ENCODE assay signal across 18 cellular contexts in genomic region chr13:21018220-21018619, GRCh38. TPM values are rescaled to one million over a fixed set of nuclear protein-coding genes. Genes with fewer than 3 reads are reported as not detected.
DNase-seq lines count a peak whose midpoint lies in the region; ATAC-seq, FAIRE-seq and TF ChIP-seq lines count a peak whose summit lies in the region.
"Had no signal": no experiment of that assay in that cellular context is flagged by ENCODE, and none has a peak within 500 bp of the region (broad histone marks: within the 10 kb centered on the region; RNA-seq: fewer than 3 reads in every experiment).

No MANE protein-coding gene starts in this region.

- POLR2A ChIA-PET in activated CD4-positive, alpha-beta T cell treated with anti-CD3 and anti-CD28 coated beads for 36 hours (lab: Charles Lee) = interaction anchor here (1.6 kb wide), 1 partner anchor 158 kb away, joined by 3 read pairs; the partner anchor contains the start of gene SKA3
- POLR2A ChIA-PET in HepG2 (lab: Yijun Ruan, JAX) = no interaction called here

- H3K4me1 ChIP-seq in astrocyte (ENCODE audit: insufficient read depth, low read length) = peaks cover 41% of the 10 kb centered on the region
- H3K4me1 ChIP-seq in HepG2 (ENCODE audit: insufficient read depth, low read length) = peaks cover 68% of the 10 kb centered on the region
- peaks cover 20 to 63% (median 43%) of the 10 kb centered on the region in 4 donors for H3K4me1 ChIP-seq in transverse colon

- TF ChIP-seq CTCF in astrocyte (IDR thresholded peaks at IDR 0.05; ENCODE audit: insufficient read depth, low read depth, low read length) (no peak), HepG2 (CRISPR knock-in tag; IDR thresholded peaks at IDR 0.05) (no peak), transverse colon (IDR thresholded peaks at IDR 0.05) (no peak)

- H3K27ac ChIP-seq in astrocyte (ENCODE audit: low read depth, low read length) (peak overlapping the region; percentile 84), HepG2 (ENCODE audit: extremely low read length, insufficient read depth, low read length) (no peak overlapping the region), transverse colon (peak overlapping the region in 1 of 4 donors; percentile 68)
- H3K27ac ChIP-seq: C4-2B, testis had no signal

- no TSS peak for BruUV-seq in HepG2 (replicated peaks; lab: Mats Ljungman, UMichigan)

- H3K4me2 ChIP-seq in astrocyte (ENCODE audit: low read length) (no peak overlapping the region), HepG2 (ENCODE audit: low read depth, low read length) (no peak overlapping the region)

- H3K27me3 ChIP-seq in astrocyte (ENCODE audit: insufficient read depth, low read length) (no peaks in the 10 kb centered on the region), HepG2 (ENCODE audit: control insufficient read depth in 1 of 2, insufficient read depth in 2 of 2, low read length in 2 of 2) (no peaks in the 10 kb centered on the region), transverse colon (no peaks in the 10 kb centered on the region)
- H3K27me3 ChIP-seq: testis had no signal

- no peaks in the 10 kb centered on the region for H3K27me3 Mint-ChIP-seq in activated CD4-positive, alpha-beta T cell treated with anti-CD3 and anti-CD28 coated beads, Interleukin-2, amount 10 ng/mL, durations not matched to agents 24 days and 14 days
- H3K27me3 Mint-ChIP-seq in activated CD4-positive, alpha-beta T cell treated with anti-CD3 and anti-CD28 coated beads for 36 hours = no peaks in the 10 kb centered on the region
- H3K27me3 Mint-ChIP-seq in astrocyte (ENCODE audit: low read depth, unreplicated experiment) = no peaks in the 10 kb centered on the region
- H3K27me3 Mint-ChIP-seq: naive thymus-derived CD4-positive, alpha-beta T cell; T-cell had no signal

- 96% methylated on average over 4 of the region's 4 CpGs for WGBS in HepG2 (ENCODE audit: low lambda C conversion rate)
- WGBS in transverse colon (ENCODE audit: low coverage in 1 of 2), 2 donors = 90 to 95% methylated on average over 2 to 4 of the region's 4 CpGs

- H3K9ac ChIP-seq in astrocyte (ENCODE audit: low read length) = no peak overlapping the region
- H3K9ac ChIP-seq in HepG2 (ENCODE audit: insufficient read depth, low read depth, low read length) = no peak overlapping the region

- no peak for DNase-seq in activated CD4-positive, alpha-beta T cell treated with anti-CD3 and anti-CD28 coated beads, Interleukin-2, amount 10 ng/mL, durations not matched to agents 24 days and 14 days
- no peak for DNase-seq in activated CD4-positive, alpha-beta T cell treated with anti-CD3 and anti-CD28 coated beads for 36 hours
- DNase-seq in astrocyte (ENCODE audit: low read depth) (no peak), HepG2 (ENCODE audit: low spot score) (no peak), DMS114 treated with DMSO at 0.1 percent for 48 hours (lab: John Stamatoyannopoulos, UW; ENCODE audit: unreplicated experiment) (no peak), transverse colon (no peak)
- no peak for DNase-seq in stimulated activated effector memory CD8-positive, alpha-beta T cell treated with anti-CD3 and anti-CD28 coated beads, Interleukin-12 subunit alpha, Interleukin-12 subunit beta, amount 100 ng/mL, for 72 hours (ENCODE audit: low spot score in 2 of 2)
- DNase-seq: aorta; DMS153; naive thymus-derived CD4-positive, alpha-beta T cell; NCI-H1694 treated with DMSO at 0.1 percent for 48 hours; T-cell; testis had no signal

- peaks cover 67% of the 10 kb centered on the region for H4K20me1 ChIP-seq in astrocyte (ENCODE audit: insufficient read depth, low read length)
- H4K20me1 ChIP-seq in HepG2 (ENCODE audit: insufficient read depth, low read length) = peaks cover 14% of the 10 kb centered on the region; the same call in 1 of the 2 replicates

- intact Hi-C loops in activated CD4-positive, alpha-beta T cell treated with anti-CD3 and anti-CD28 coated beads, Interleukin-2, amount 10 ng/mL, durations not matched to agents 24 days and 14 days (cut with micrococcal nuclease) = loop anchor here (5.0 kb wide), 1 partner anchor 59 kb away; no protein-coding TSS in a partner anchor
- intact Hi-C loops in activated CD4-positive, alpha-beta T cell treated with anti-CD3 and anti-CD28 coated beads for 36 hours (cut with DNase I, micrococcal nuclease) = loop anchor here in 1 of 2 experiments (5.0 kb wide), 1 partner anchor 584 kb away; the partner anchor contains the start of gene MICU2
- intact Hi-C loops in HepG2 (cut with micrococcal nuclease; ENCODE audit: unreplicated experiment) (no loop called here), transverse colon (cut with DNase I; ENCODE audit: low total_unique reads) (loop anchor here (5.0 kb wide), 1 partner anchor 44 kb away; the partner anchor contains the start of gene LATS2)

- no peak for ATAC-seq in activated CD4-positive, alpha-beta T cell treated with anti-CD3 and anti-CD28 coated beads for 36 hours
- ATAC-seq in HepG2 (no peak), GM19023 (IDR thresholded peaks at IDR 0.05; ENCODE audit: unreplicated experiment) (no peak)
- no peak for ATAC-seq in stimulated activated effector memory CD8-positive, alpha-beta T cell treated with anti-CD3 and anti-CD28 coated beads, Interleukin-12 subunit alpha, Interleukin-12 subunit beta, amount 100 ng/mL, for 72 hours

- H3K27ac Mint-ChIP-seq in activated CD4-positive, alpha-beta T cell treated with anti-CD3 and anti-CD28 coated beads, Interleukin-2, amount 10 ng/mL, durations not matched to agents 24 days and 14 days = peak overlapping the region; percentile 36
- H3K27ac Mint-ChIP-seq in activated CD4-positive, alpha-beta T cell treated with anti-CD3 and anti-CD28 coated beads for 36 hours = no peak overlapping the region
- H3K27ac Mint-ChIP-seq in astrocyte (ENCODE audit: unreplicated experiment) = no peak overlapping the region
- peak overlapping the region; percentile 96 for H3K27ac Mint-ChIP-seq in stimulated activated effector memory CD8-positive, alpha-beta T cell treated with anti-CD3 and anti-CD28 coated beads, Interleukin-12 subunit alpha, Interleukin-12 subunit beta, amount 100 ng/mL, for 72 hours

- no peaks in the 10 kb centered on the region for H3K9me3 ChIP-seq in astrocyte (ENCODE audit: insufficient read depth, low read depth, low read length)
- H3K9me3 ChIP-seq in HepG2 (ENCODE audit: low read length) = no peaks in the 10 kb centered on the region
- H3K9me3 ChIP-seq in transverse colon = no peaks in the 10 kb centered on the region
- H3K9me3 ChIP-seq: testis had no signal

- in situ Hi-C loops in HepG2 (cut with HindIII; ENCODE audit: extremely low pct_ligation_motif_present, low pct_unique_long_range_greater_than_20kb) (no loop called here), transverse colon (cut with MboI; ENCODE audit: low pct_ligation_motif_present in 1 of 4, low pct_unique_long_range_greater_than_20kb in 1 of 4, low sequenced_read_pairs in 3 of 4) (no loop called here)

- H3K9me3 Mint-ChIP-seq in activated CD4-positive, alpha-beta T cell treated with anti-CD3 and anti-CD28 coated beads, Interleukin-2, amount 10 ng/mL, durations not matched to agents 24 days and 14 days = peaks cover 4% of the 10 kb centered on the region
- H3K9me3 Mint-ChIP-seq in activated CD4-positive, alpha-beta T cell treated with anti-CD3 and anti-CD28 coated beads for 36 hours (ENCODE audit: low read depth) = no peaks in the 10 kb centered on the region
- H3K9me3 Mint-ChIP-seq in astrocyte (ENCODE audit: unreplicated experiment) = no peaks in the 10 kb centered on the region
- H3K9me3 Mint-ChIP-seq in stimulated activated effector memory CD8-positive, alpha-beta T cell treated with anti-CD3 and anti-CD28 coated beads, Interleukin-12 subunit alpha, Interleukin-12 subunit beta, amount 100 ng/mL, for 72 hours = no peaks in the 10 kb centered on the region
- H3K9me3 Mint-ChIP-seq: activated naive CD4-positive, alpha-beta T cell treated with anti-CD3 and anti-CD28 coated beads for 36 hours; T-cell had no signal

- TF ChIP-seq POLR2A in HepG2 (IDR thresholded peaks at IDR 0.05; ENCODE audit: insufficient read depth in 1 of 2, low read depth in 2 of 2, low read length in 2 of 2) (no peak), transverse colon (IDR thresholded peaks at IDR 0.05) (no peak)

- H3K4me3 Mint-ChIP-seq in activated CD4-positive, alpha-beta T cell treated with anti-CD3 and anti-CD28 coated beads, Interleukin-2, amount 10 ng/mL, durations not matched to agents 24 days and 14 days = no peak overlapping the region
- no peak overlapping the region for H3K4me3 Mint-ChIP-seq in activated CD4-positive, alpha-beta T cell treated with anti-CD3 and anti-CD28 coated beads for 36 hours
- no peak overlapping the region for H3K4me3 Mint-ChIP-seq in astrocyte (ENCODE audit: unreplicated experiment)
- no peak overlapping the region for H3K4me3 Mint-ChIP-seq in stimulated activated effector memory CD8-positive, alpha-beta T cell treated with anti-CD3 and anti-CD28 coated beads, Interleukin-12 subunit alpha, Interleukin-12 subunit beta, amount 100 ng/mL, for 72 hours
- H3K4me3 Mint-ChIP-seq: activated naive CD4-positive, alpha-beta T cell treated with anti-CD3 and anti-CD28 coated beads for 36 hours; T-cell had no signal

- CTCF ChIA-PET in activated CD4-positive, alpha-beta T cell treated with anti-CD3 and anti-CD28 coated beads for 36 hours (lab: Charles Lee) = interaction anchor here (0.6 to 1.0 kb wide), 2 partner anchors 42 to 131 kb away, joined by 3 to 4 read pairs; no protein-coding TSS in a partner anchor
- CTCF ChIA-PET in HepG2 (lab: Yijun Ruan, JAX; ENCODE audit: low intra/inter-chr PET ratio, low total read pairs) = no interaction called here

- H3K79me2 ChIP-seq in astrocyte (ENCODE audit: insufficient read depth, low read length) = peaks cover 86% of the 10 kb centered on the region
- H3K79me2 ChIP-seq in HepG2 (ENCODE audit: insufficient read depth, low read length) = peaks cover 37% of the 10 kb centered on the region

- H3K36me3 ChIP-seq in astrocyte (ENCODE audit: insufficient read depth, low read length) (no peaks in the 10 kb centered on the region), HepG2 (replicated peaks in 1 of 2; ENCODE audit: control insufficient read depth in 1 of 2, insufficient read depth in 2 of 2, low read length in 2 of 2) (peaks cover 0 to 6% of the 10 kb centered on the region in 2 experiments; a peak in 3 of 5 replicates), transverse colon (no peaks in the 10 kb centered on the region)

- TF ChIP-seq RAD21 in HepG2 (CRISPR knock-in tag; IDR thresholded peaks at IDR 0.05) = no peak

- no peaks in the 10 kb centered on the region for H3K36me3 Mint-ChIP-seq in activated CD4-positive, alpha-beta T cell treated with anti-CD3 and anti-CD28 coated beads, Interleukin-2, amount 10 ng/mL, durations not matched to agents 24 days and 14 days (ENCODE audit: low read depth)
- H3K36me3 Mint-ChIP-seq in activated CD4-positive, alpha-beta T cell treated with anti-CD3 and anti-CD28 coated beads for 36 hours (ENCODE audit: low read depth) = no peaks in the 10 kb centered on the region
- peaks cover 8% of the 10 kb centered on the region for H3K36me3 Mint-ChIP-seq in astrocyte (ENCODE audit: low read depth, unreplicated experiment)
- H3K36me3 Mint-ChIP-seq in stimulated activated effector memory CD8-positive, alpha-beta T cell treated with anti-CD3 and anti-CD28 coated beads, Interleukin-12 subunit alpha, Interleukin-12 subunit beta, amount 100 ng/mL, for 72 hours = peaks cover 5% of the 10 kb centered on the region
- H3K36me3 Mint-ChIP-seq: T-cell had no signal

- peaks cover 20% of the 10 kb centered on the region for H3K4me1 Mint-ChIP-seq in activated CD4-positive, alpha-beta T cell treated with anti-CD3 and anti-CD28 coated beads, Interleukin-2, amount 10 ng/mL, durations not matched to agents 24 days and 14 days
- peaks cover 19% of the 10 kb centered on the region for H3K4me1 Mint-ChIP-seq in activated CD4-positive, alpha-beta T cell treated with anti-CD3 and anti-CD28 coated beads for 36 hours
- H3K4me1 Mint-ChIP-seq in astrocyte (ENCODE audit: low read depth, unreplicated experiment) = peaks cover 37% of the 10 kb centered on the region
- H3K4me1 Mint-ChIP-seq in stimulated activated effector memory CD8-positive, alpha-beta T cell treated with anti-CD3 and anti-CD28 coated beads, Interleukin-12 subunit alpha, Interleukin-12 subunit beta, amount 100 ng/mL, for 72 hours = peaks cover 27% of the 10 kb centered on the region

- H3K4me3 ChIP-seq in astrocyte (ENCODE audit: insufficient read depth, low read depth, low read length) = no peak overlapping the region
- H3K4me3 ChIP-seq in HepG2 (replicated peaks in 1 of 3; ENCODE audit: insufficient read depth in 1 of 3, low read depth in 2 of 3, low read length in 3 of 3) = no peak overlapping the region
- H3K4me3 ChIP-seq in transverse colon = no peak overlapping the region
- H3K4me3 ChIP-seq: lung, testis had no signal

- no peak overlapping the region for H2AFZ ChIP-seq in astrocyte (ENCODE audit: low read depth, low read length)
- H2AFZ ChIP-seq in HepG2 (ENCODE audit: low read length) = no peak overlapping the region

- FAIRE-seq in astrocyte (lab: Jason Lieb, UNC) (no peak), HepG2 (lab: Jason Lieb, UNC) (no peak)
- FAIRE-seq: frontal cortex had no signal

- TF ChIP-seq EP300 in HepG2 (IDR thresholded peaks at IDR 0.05; ENCODE audit: low read depth in 2 of 2, low read length in 2 of 2) = no peak
- TF ChIP-seq EP300 in HepG2 (CRISPR knock-in tag; IDR thresholded peaks at IDR 0.05; ENCODE audit: borderline replicate concordance) = no peak
- TF ChIP-seq EP300 in transverse colon (IDR thresholded peaks at IDR 0.05; ENCODE audit: low read depth) = no peak

RNA-seq across cellular contexts. Expression of gene LATS2, which starts 43.2 kb away (rescaled TPM):
- total RNA-seq in activated CD4-positive, alpha-beta T cell treated with anti-CD3 and anti-CD28 coated beads, Interleukin-2, amount 10 ng/mL, durations not matched to agents 24 days and 14 days = 1.7 and 2.2 TPM in 2 replicates
- total RNA-seq in activated CD4-positive, alpha-beta T cell treated with anti-CD3 and anti-CD28 coated beads for 36 hours = 1 to 10 TPM; 1.6 TPM
- total RNA-seq in astrocyte = 46.3 and 46.7 TPM in 2 replicates
- total RNA-seq in HepG2 (2016; rRNA removed; fragmentation: Illumina TruSeq; extraction: Trizol) = 7.1 and 7.3 TPM in 2 replicates
- total RNA-seq in HepG2 (2016; cell fraction: cytosol; rRNA removed; fragmentation: Illumina TruSeq; extraction: Trizol; ENCODE audit: low read depth) = 1.7 and 1.8 TPM in 2 replicates
- total RNA-seq in HepG2 (2016; cell fraction: insoluble cytoplasmic fraction; rRNA removed; fragmentation: Illumina TruSeq; extraction: Trizol) = 7.0 and 7.2 TPM in 2 replicates
- total RNA-seq in HepG2 (2016; cell fraction: membrane; rRNA removed; fragmentation: Illumina TruSeq; extraction: Trizol) = 4.2 and 4.3 TPM in 2 replicates
- total RNA-seq in HepG2 (2016; cell fraction: nucleus; rRNA removed; fragmentation: Illumina TruSeq; extraction: Trizol) = 6.9 and 7.7 TPM in 2 replicates
- 8.5 and 9.1 TPM in 2 replicates for polyA plus RNA-seq in HepG2 (2011; rRNA removed)
- 6.4 and 10.3 TPM in 2 replicates for polyA plus RNA-seq in HepG2 (2011; cell fraction: cytosol; rRNA removed)
- polyA plus RNA-seq in HepG2 (2011; cell fraction: nucleus; rRNA removed) = 11.4 and 12.5 TPM in 2 replicates
- polyA plus RNA-seq in HepG2 (2012) = 10.4 and 11.8 TPM in 2 replicates
- 0.38 TPM in 2 replicates for polyA plus RNA-seq in HepG2 (2016; cell fraction: cytosol; fragmentation: Illumina TruSeq; extraction: Trizol; ENCODE audit: low read depth)
- polyA plus RNA-seq in HepG2 (2016; cell fraction: insoluble cytoplasmic fraction; fragmentation: Illumina TruSeq; extraction: Trizol; ENCODE audit: low read depth) = 10.2 and 11.9 TPM in 2 replicates
- polyA plus RNA-seq in HepG2 (2016; cell fraction: membrane; fragmentation: Illumina TruSeq; extraction: Trizol; ENCODE audit: low read depth) = 2.2 and 2.4 TPM in 2 replicates
- 13.3 and 13.4 TPM in 2 replicates for polyA plus RNA-seq in HepG2 (2016; cell fraction: nucleus; fragmentation: Illumina TruSeq; extraction: Trizol; ENCODE audit: insufficient read depth, low read depth)
- polyA minus RNA-seq in HepG2 (2011; rRNA and poly(A)+ RNA removed; ENCODE audit: low replicate concordance) = 11.2 and 18.2 TPM in 2 replicates
- polyA minus RNA-seq in HepG2 (2011; cell fraction: cytosol; rRNA and poly(A)+ RNA removed) = 11.8 and 11.9 TPM in 2 replicates
- polyA minus RNA-seq in HepG2 (2011; cell fraction: nucleus; rRNA and poly(A)+ RNA removed) = 10.8 and 11.6 TPM in 2 replicates
- total RNA-seq in transverse colon = 10 to 100 TPM in 3 of 4 donors, 1 to 10 TPM in 1; 8.9 to 15.7 (median 12.5) TPM
- polyA plus RNA-seq: naive thymus-derived CD4-positive, alpha-beta T cell had no signal

Comparison
In these comparisons a context has a peak if more than half of its experiments do, and no peak if none do; other contexts are left out.
1. H3K27ac Mint-ChIP-seq: peak in activated CD4-positive, alpha-beta T cell treated with anti-CD3 and anti-CD28 coated beads, Interleukin-2, amount 10 ng/mL, durations not matched to agents 24 days and 14 days (single experiment) and stimulated activated effector memory CD8-positive, alpha-beta T cell treated with anti-CD3 and anti-CD28 coated beads, Interleukin-12 subunit alpha, Interleukin-12 subunit beta, amount 100 ng/mL, for 72 hours (single experiment); none in activated CD4-positive, alpha-beta T cell treated with anti-CD3 and anti-CD28 coated beads for 36 hours (single experiment) and astrocyte (single experiment).